In genomic region chr16:88521674-88522073, GRCh38 we compare ENCODE assay signal across 15 cellular contexts. TPM values are rescaled to one million over a fixed set of nuclear protein-coding genes. Genes with fewer than 3 reads are reported as not detected.
A peak's percentile ranks its signal among the peaks of the same experiment; 100 is the strongest.
DNase-seq lines count a peak whose midpoint lies in the region; ATAC-seq and TF ChIP-seq lines count a peak whose summit lies in the region.
"Had no signal": no experiment of that assay in that cellular context is flagged by ENCODE, and none has a peak within 500 bp of the region (broad histone marks: within the 10 kb centered on the region; RNA-seq: fewer than 3 reads in every experiment).

No MANE protein-coding gene starts in this region.

- no peaks in the 10 kb centered on the region for H3K9me3 ChIP-seq in right cardiac atrium (ENCODE audit: control insufficient read depth, low read length)
- no peaks in the 10 kb centered on the region for H3K9me3 ChIP-seq in RWPE2 (ENCODE audit: severe bottlenecking)
- no peaks in the 10 kb centered on the region for H3K9me3 ChIP-seq in mesodermal cell (ENCODE audit: control insufficient read depth, low read length)
- H3K9me3 ChIP-seq in aorta (ENCODE audit: control insufficient read depth, low read length), result no peaks in the 10 kb centered on the region

- no peaks in the 10 kb centered on the region for H3K36me3 Mint-ChIP-seq in type B pancreatic cell

- H3K27ac ChIP-seq in right cardiac atrium (ENCODE audit: low read length) (no peak overlapping the region), RWPE2 (ENCODE audit: poor library complexity, severe bottlenecking) (no peak overlapping the region), mesodermal cell (ENCODE audit: low read depth, low read length, severe bottlenecking) (peak overlapping the region; percentile 16), aorta (ENCODE audit: low read depth in 1 of 2, low read length in 2 of 2) (no peak overlapping the region)

- H3K36me3 ChIP-seq in RWPE2 (ENCODE audit: low read depth), result no peaks in the 10 kb centered on the region
- no peaks in the 10 kb centered on the region for H3K36me3 ChIP-seq in mesodermal cell (ENCODE audit: control insufficient read depth, insufficient read depth, low read length)
- H3K36me3 ChIP-seq in aorta (ENCODE audit: control insufficient read depth in 1 of 2, insufficient read depth in 2 of 2, low read length in 1 of 2), result no peaks in the 10 kb centered on the region

- H3K4me3 Mint-ChIP-seq in type B pancreatic cell, result no peak overlapping the region
- H3K4me3 Mint-ChIP-seq: CD4-positive, alpha-beta T cell had no signal

- ATAC-seq in right cardiac atrium (no peak), left cardiac atrium (no peak), RWPE2 (ENCODE audit: low read depth) (peak; percentile 1; the same call in 1 of the 3 replicates), aorta (ENCODE audit: low FRiP score) (no peak)

- peak overlapping the region; percentile 66 for H3K27ac Mint-ChIP-seq in type B pancreatic cell
- H3K27ac Mint-ChIP-seq: CD4-positive, alpha-beta T cell had no signal

- H3K4me3 ChIP-seq in right cardiac atrium (ENCODE audit: low read length), result no peak overlapping the region
- H3K4me3 ChIP-seq in RWPE2 (ENCODE audit: severe bottlenecking), result no peak overlapping the region
- H3K4me3 ChIP-seq in mesodermal cell (ENCODE audit: extremely low read depth, insufficient read depth, low read length, poor library complexity, severe bottlenecking), result no peak overlapping the region
- H3K4me3 ChIP-seq in aorta (ENCODE audit: low read length in 2 of 2), result no peak overlapping the region

- no peaks in the 10 kb centered on the region for H3K9me3 Mint-ChIP-seq in type B pancreatic cell
- H3K9me3 Mint-ChIP-seq: CD4-positive, alpha-beta T cell had no signal

- 74% methylated on average over 9 of the region's 9 CpGs for WGBS in right cardiac atrium
- WGBS in mesodermal cell (ENCODE audit: insufficient coverage in 2 of 2), 2 experiments, result 89 to 90% methylated on average over 8 to 9 of the region's 9 CpGs
- 86 to 87% methylated on average over 9 of the region's 9 CpGs for WGBS in aorta, 2 donors

- no peaks in the 10 kb centered on the region for H3K27me3 Mint-ChIP-seq in type B pancreatic cell
- H3K27me3 Mint-ChIP-seq: CD4-positive, alpha-beta T cell had no signal

- no peak for TF ChIP-seq CTCF in RWPE2 (IDR thresholded peaks at IDR 0.05; ENCODE audit: poor library complexity, severe bottlenecking)
- TF ChIP-seq CTCF in type B pancreatic cell (conservative IDR thresholded peaks at IDR 0.05), result no peak

- peaks cover under 1% of the 10 kb centered on the region for H3K4me1 Mint-ChIP-seq in type B pancreatic cell (ENCODE audit: unreplicated experiment)

- DNase-seq in right cardiac atrium, result peak in 2 of 3 donors; percentile 10 to 41
- DNase-seq in left cardiac atrium, result no peak
- no peak for DNase-seq in RWPE2 (ENCODE audit: low spot score)
- no peak for DNase-seq in type B pancreatic cell (ENCODE audit: extremely low spot score, unreplicated experiment)
- no peak for DNase-seq in NCI-H146 (lab: John Stamatoyannopoulos, UW)
- no peak for DNase-seq in aorta
- DNase-seq in SKM-1 (lab: John Stamatoyannopoulos, UW; ENCODE audit: unreplicated experiment), result no peak
- DNase-seq: ACHN; C1 segment of cervical spinal cord; CD4-positive, alpha-beta T cell; DMS153; DMS79 treated with DMSO at 0.1 percent for 48 hours; EL; HCEC 1CT had no signal

- no peaks in the 10 kb centered on the region for H3K4me1 ChIP-seq in right cardiac atrium (ENCODE audit: control insufficient read depth, insufficient read depth, low read length)
- H3K4me1 ChIP-seq in RWPE2 (ENCODE audit: insufficient read depth, poor library complexity, severe bottlenecking), result no peaks in the 10 kb centered on the region
- H3K4me1 ChIP-seq in mesodermal cell (ENCODE audit: control insufficient read depth, insufficient read depth, low read length, poor library complexity, severe bottlenecking), result no peaks in the 10 kb centered on the region
- H3K4me1 ChIP-seq in aorta (ENCODE audit: control insufficient read depth in 1 of 2, insufficient read depth in 2 of 2, low read length in 2 of 2), result no peaks in the 10 kb centered on the region

- H3K27me3 ChIP-seq in right cardiac atrium (ENCODE audit: control insufficient read depth, insufficient read depth) (no peaks in the 10 kb centered on the region), RWPE2 (ENCODE audit: insufficient read depth, poor library complexity, severe bottlenecking) (no peaks in the 10 kb centered on the region), aorta (ENCODE audit: control insufficient read depth in 1 of 2, insufficient read depth in 2 of 2, low read length in 1 of 2) (no peaks in the 10 kb centered on the region)

- intact Hi-C loops in right cardiac atrium (cut with DNase I) (loop anchor here in 1 of 4 donors (10.0 kb wide), 1 partner anchor 327 kb away; no protein-coding TSS in a partner anchor), left cardiac atrium (cut with DNase I) (no loop called here), aorta (cut with DNase I) (no loop called here)

RNA-seq across cellular contexts. Expression of gene ZC3H18, which starts 48.5 kb away (rescaled TPM):
- 10 to 100 TPM; 17.5 to 25.1 (median 21.2) TPM for total RNA-seq in right cardiac atrium
- polyA plus RNA-seq in right cardiac atrium, result 19.6 TPM
- total RNA-seq in left cardiac atrium, result 10 to 100 TPM; 23.1 to 25.3 TPM
- 51.6 TPM for polyA plus RNA-seq in mesodermal cell (2013, experiment 1 of 2)
- 42.9 TPM for polyA plus RNA-seq in mesodermal cell (2013, experiment 2 of 2)
- 56.5 and 70.2 TPM in 2 replicates for total RNA-seq in type B pancreatic cell (ENCODE audit: low replicate concordance)
- 10 to 100 TPM; 37.7 to 38.5 TPM for total RNA-seq in aorta
- polyA plus RNA-seq in aorta, result 10 to 100 TPM; 12.4 to 19.3 TPM

Comparison
In these comparisons a context has a peak if more than half of its experiments do, and no peak if none do; other contexts are left out.
1. DNase-seq: peak in right cardiac atrium (2 of 3); none in left cardiac atrium (single experiment), RWPE2 (single experiment), type B pancreatic cell (single experiment), NCI-H146 (single experiment), aorta (0 of 2) and SKM-1 (single experiment).